ENCODE assay signal across 8 cellular contexts in the genomic region with DNA sequence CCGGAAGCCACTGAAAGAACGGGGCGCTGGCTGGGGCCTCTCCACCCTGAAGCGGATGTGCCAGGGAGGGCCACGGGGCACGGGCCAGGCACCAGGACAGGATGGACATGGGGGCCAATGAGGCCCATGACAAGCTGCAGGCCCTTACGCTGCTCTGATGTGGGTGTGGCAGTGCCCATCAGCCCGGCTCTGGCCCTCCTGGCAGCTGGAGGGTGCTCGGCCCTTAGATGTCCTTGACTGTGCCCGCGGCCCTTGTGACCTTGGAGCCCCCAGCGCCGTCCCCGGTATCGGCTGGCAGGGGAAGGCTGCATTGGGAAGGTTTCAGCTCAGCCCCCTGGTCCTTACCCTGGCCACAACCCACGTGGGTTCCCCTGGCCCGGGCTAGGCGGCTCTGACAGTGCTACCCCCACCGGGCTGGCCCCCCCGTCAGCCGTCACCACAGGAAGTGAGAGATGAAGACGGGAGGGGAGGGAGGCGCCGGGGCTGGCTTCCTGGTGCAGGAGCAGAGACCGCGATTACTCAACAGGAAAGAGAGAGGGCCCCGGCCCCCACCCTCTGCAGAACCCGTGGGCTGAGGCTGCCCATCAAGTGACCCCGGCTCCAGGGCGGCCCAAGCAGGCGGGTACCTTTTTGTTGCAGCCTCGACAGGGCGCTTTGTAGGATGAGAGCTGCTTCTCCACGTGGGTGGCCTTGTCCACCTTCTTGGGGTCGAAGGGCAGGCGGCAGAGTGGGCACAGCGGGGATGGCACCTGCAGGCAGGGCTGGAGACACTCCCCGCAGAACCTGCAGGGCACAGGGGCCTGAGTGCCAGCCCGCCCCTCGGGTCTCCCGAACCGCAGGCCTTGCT. TPM values are rescaled to one million over a fixed set of nuclear protein-coding genes. Genes with fewer than 3 reads are reported as not detected.
DNase-seq lines count a peak whose midpoint lies in the region; ATAC-seq and TF ChIP-seq lines count a peak whose summit lies in the region.

No MANE protein-coding gene starts in this region.

- peaks cover 19% of the 10 kb centered on the region for H4K20me1 ChIP-seq in neural progenitor cell (ENCODE audit: low read depth)

- no peak overlapping the region for H3K4me3 Mint-ChIP-seq in neural progenitor cell

- H3K27ac Mint-ChIP-seq in neural progenitor cell, result no peak overlapping the region

- no peaks in the 10 kb centered on the region for H3K9me3 ChIP-seq in neural progenitor cell (ENCODE audit: low read depth)

- H3K79me2 ChIP-seq in neural progenitor cell (ENCODE audit: low read depth), result peaks cover 19% of the 10 kb centered on the region

- ATAC-seq in GM19035 (IDR thresholded peaks at IDR 0.05; ENCODE audit: unreplicated experiment) (peak; percentile 76), HG03280 (IDR thresholded peaks at IDR 0.05; ENCODE audit: unreplicated experiment) (peak; percentile 73)

- H3F3A ChIP-seq in neural progenitor cell (ENCODE audit: low read depth), result no peaks in the 10 kb centered on the region

- no peaks in the 10 kb centered on the region for H3K36me3 ChIP-seq in neural progenitor cell

- H3K4me2 ChIP-seq in neural progenitor cell, result no peak overlapping the region

- no peak overlapping the region for H3K4me3 ChIP-seq in neural progenitor cell

- no peaks in the 10 kb centered on the region for H3K27me3 ChIP-seq in neural progenitor cell

- H3K9me3 Mint-ChIP-seq in neural progenitor cell, result no peaks in the 10 kb centered on the region

- no peak overlapping the region for H3K9ac ChIP-seq in neural progenitor cell

- peaks cover 6% of the 10 kb centered on the region for H3K4me1 ChIP-seq in neural progenitor cell

- H3K27me3 Mint-ChIP-seq in neural progenitor cell (ENCODE audit: insufficient read depth, low read depth), result peaks cover 2% of the 10 kb centered on the region

- H2AFZ ChIP-seq in neural progenitor cell (replicated peaks), result no peak overlapping the region

- H3K36me3 Mint-ChIP-seq in neural progenitor cell, result no peaks in the 10 kb centered on the region

- DNase-seq in T-helper 22 cell (ENCODE audit: low read depth) (peak; percentile 99), left kidney (ENCODE audit: low read depth, low spot score) (peak; percentile 79), neural progenitor cell (ENCODE audit: low spot score) (no peak), NCI-H146 treated with DMSO at 0.1 percent for 48 hours (lab: John Stamatoyannopoulos, UW; ENCODE audit: unreplicated experiment) (no peak)
- DNase-seq in stimulated activated CD4-positive, alpha-beta T cell treated with anti-CD3 and anti-CD28 coated beads, TNF-alpha, amount 100 ng/mL, for 4 hours (ENCODE audit: low read depth in 3 of 3), result peak; percentile 89 to 92 (median 89)

- peaks cover 14% of the 10 kb centered on the region for H3K4me1 Mint-ChIP-seq in neural progenitor cell

- no peak for TF ChIP-seq CTCF in neural progenitor cell (IDR thresholded peaks at IDR 0.05)

- H3K27ac ChIP-seq in angular gyrus (ENCODE audit: low read depth, low read length) (peak overlapping the region; percentile 55), neural progenitor cell (no peak overlapping the region)

RNA-seq across cellular contexts. Expression of a gene that starts 5.3 kb away (rescaled TPM):
- total RNA-seq in neural progenitor cell (ENCODE audit: low replicate concordance), result 11.1 and 30.1 TPM in 2 replicates

RNA-seq across cellular contexts. Expression of a gene that starts 5.4 kb away (rescaled TPM):
- 4.7 and 11.0 TPM in 2 replicates for total RNA-seq in neural progenitor cell (ENCODE audit: low replicate concordance)

RNA-seq across cellular contexts. Expression of a gene that starts 14.6 kb away (rescaled TPM):
- 0.71 TPM in 1 of 2 replicates, not detected in the other for total RNA-seq in neural progenitor cell (ENCODE audit: low replicate concordance)

RNA-seq across cellular contexts. Expression of a gene that starts 38.0 kb away (rescaled TPM):
- 12.7 and 53.7 TPM in 2 replicates for total RNA-seq in neural progenitor cell (ENCODE audit: low replicate concordance)

RNA-seq across cellular contexts. Expression of a gene that starts 50.0 kb away (rescaled TPM):
- 29.9 and 101 TPM in 2 replicates for total RNA-seq in neural progenitor cell (ENCODE audit: low replicate concordance)

Comparison
In these comparisons a context has a peak if more than half of its experiments do, and no peak if none do; other contexts are left out.
1. DNase-seq: peak in T-helper 22 cell (single experiment), left kidney (single experiment) and stimulated activated CD4-positive, alpha-beta T cell treated with anti-CD3 and anti-CD28 coated beads, TNF-alpha, amount 100 ng/mL, for 4 hours (3 of 3); none in neural progenitor cell (single experiment) and NCI-H146 treated with DMSO at 0.1 percent for 48 hours (single experiment).